10 cellular contexts compared by ENCODE assay signal in the genomic region with DNA sequence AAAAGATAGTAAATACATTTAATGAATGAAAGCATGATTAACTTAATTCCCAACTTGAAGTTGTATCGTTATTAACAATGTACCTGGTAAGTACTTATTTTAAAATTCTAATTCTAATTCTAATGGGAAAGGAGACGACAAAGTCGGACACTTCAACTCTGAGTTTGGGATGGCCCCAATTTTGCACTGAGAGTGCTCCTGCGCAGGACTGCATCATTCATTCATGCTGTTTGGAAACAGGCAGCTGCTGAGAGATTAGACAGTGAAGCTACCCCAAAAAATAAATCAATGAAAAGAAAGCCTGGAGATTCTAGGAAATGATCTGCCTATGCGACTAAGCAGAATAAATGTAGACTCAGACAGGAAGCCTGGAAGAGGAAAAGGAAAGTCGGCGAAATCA.
DNase-seq lines count a peak whose midpoint lies in the region; ATAC-seq and TF ChIP-seq lines count a peak whose summit lies in the region.
"Had no signal": no experiment of that assay in that cellular context is flagged by ENCODE, and none has a peak within 500 bp of the region (broad histone marks: within the 10 kb centered on the region; RNA-seq: fewer than 3 reads in every experiment).

No MANE protein-coding gene starts in this region.

- no CpG with 5 or more reads among the region's 7 CpGs for WGBS in trophoblast cell (ENCODE audit: extremely low coverage, insufficient coverage, insufficient read length)

- H2AK5ac ChIP-seq in trophoblast cell (ENCODE audit: low read length): no peak overlapping the region

- intact Hi-C loops in Caco-2 (cut with micrococcal nuclease; ENCODE audit: unreplicated experiment): no loop called here

- H4K8ac ChIP-seq in trophoblast cell (ENCODE audit: low read depth, low read length): no peak overlapping the region

- H3K27me3 ChIP-seq in Caco-2 (replicated peaks; ENCODE audit: control insufficient read depth, insufficient read depth, low read length) (no peaks in the 10 kb centered on the region), trophoblast cell (ENCODE audit: insufficient read depth, low read length) (no peaks in the 10 kb centered on the region), Karpas-422 (ENCODE audit: low read length) (no peaks in the 10 kb centered on the region)
- H3K27me3 ChIP-seq: adrenal gland had no signal

- H3K4me1 ChIP-seq in Caco-2 (no peaks in the 10 kb centered on the region), trophoblast cell (ENCODE audit: control insufficient read depth in 1 of 2, insufficient read depth in 2 of 2, low read length in 2 of 2) (no peaks in the 10 kb centered on the region), Karpas-422 (ENCODE audit: low read length) (no peaks in the 10 kb centered on the region)

- H3K4me1 Mint-ChIP-seq in Caco-2 (ENCODE audit: low read depth, unreplicated experiment) (no peaks in the 10 kb centered on the region), WTC11 (0 out of 2 replicates have a peak, but pooled peaks cover 3% of the 10 kb centered on the region)

- H3K4me2 ChIP-seq in trophoblast cell (ENCODE audit: low read length): peak overlapping the region; percentile 84
- H3K4me2 ChIP-seq in Karpas-422 (ENCODE audit: low read depth, low read length, poor library complexity, severe bottlenecking): no peak overlapping the region

- POLR2A ChIA-PET in Caco-2 (lab: Charles Lee): no interaction called here
- POLR2A ChIA-PET in WTC11 (lab: Charles Lee): interaction anchor here (2.0 kb wide), 1 partner anchor 20 kb away, joined by 9 read pairs; no protein-coding TSS in a partner anchor

- no peak for DNase-seq in Caco-2
- DNase-seq in WTC11 (ENCODE audit: low spot score): no peak
- DNase-seq in foreskin fibroblast: no peak
- no peak for DNase-seq in trophoblast cell
- DNase-seq in NK-92 (lab: John Stamatoyannopoulos, UW; ENCODE audit: unreplicated experiment): no peak
- DNase-seq in Karpas-422: no peak
- DNase-seq in NCI-H1694 (lab: John Stamatoyannopoulos, UW): no peak

- H3K14ac ChIP-seq in trophoblast cell (ENCODE audit: low read length): no peak overlapping the region

- H4K20me1 ChIP-seq in Karpas-422 (ENCODE audit: insufficient read depth, low read depth, low read length): no peaks in the 10 kb centered on the region

- H3K9ac ChIP-seq in trophoblast cell (ENCODE audit: low read length) (no peak overlapping the region), Karpas-422 (ENCODE audit: low read length) (no peak overlapping the region)

- no peak overlapping the region for H3K23ac ChIP-seq in trophoblast cell (ENCODE audit: low read length)

- H4K12ac ChIP-seq in trophoblast cell (ENCODE audit: low read depth, low read length): no peak overlapping the region

- H3K79me1 ChIP-seq in trophoblast cell (ENCODE audit: low read length): no peaks in the 10 kb centered on the region

- H3K9me2 ChIP-seq in Karpas-422 (replicated peaks; ENCODE audit: insufficient read depth, low read length): no peaks in the 10 kb centered on the region

- H4K91ac ChIP-seq in trophoblast cell (ENCODE audit: low read depth, low read length): no peak overlapping the region

- CTCF ChIA-PET in Caco-2 (lab: Charles Lee): no interaction called here
- CTCF ChIA-PET in WTC11 (lab: Charles Lee): interaction anchor here (0.7 to 1.1 kb wide), 2 partner anchors 18 to 235 kb away, joined by 3 to 4 read pairs; no protein-coding TSS in a partner anchor

- H2AFZ ChIP-seq in trophoblast cell (ENCODE audit: insufficient read depth, low read length, poor library complexity): no peak overlapping the region
- H2AFZ ChIP-seq in Karpas-422 (ENCODE audit: low read length): no peak overlapping the region

- no peaks in the 10 kb centered on the region for H3K27me3 Mint-ChIP-seq in Caco-2 (ENCODE audit: insufficient read depth, unreplicated experiment)
- no peaks in the 10 kb centered on the region for H3K27me3 Mint-ChIP-seq in WTC11 (ENCODE audit: low read depth)

- H3K36me3 Mint-ChIP-seq in Caco-2 (ENCODE audit: insufficient read depth, unreplicated experiment) (peaks cover 7% of the 10 kb centered on the region), WTC11 (no peaks in the 10 kb centered on the region)

- no peak overlapping the region for H2BK12ac ChIP-seq in trophoblast cell (ENCODE audit: low read length)

- no peak overlapping the region for H2BK120ac ChIP-seq in trophoblast cell (ENCODE audit: insufficient read depth, low read length, poor library complexity)

- BruUV-seq in Caco-2 (replicated peaks; lab: Mats Ljungman, UMichigan): no TSS peak

- H3K79me2 ChIP-seq in trophoblast cell (ENCODE audit: control insufficient read depth, insufficient read depth, low read length, poor library complexity) (no peaks in the 10 kb centered on the region), Karpas-422 (ENCODE audit: low read length) (no peaks in the 10 kb centered on the region)

- TF ChIP-seq CTCF in Caco-2 (IDR thresholded peaks at IDR 0.05; ENCODE audit: insufficient read depth in 1 of 2, low read depth in 1 of 2, low read length in 1 of 2, severe bottlenecking in 1 of 2, unreplicated experiment in 1 of 2) (no peak), WTC11 (IDR thresholded peaks at IDR 0.05) (no peak), foreskin fibroblast (IDR thresholded peaks at IDR 0.05; ENCODE audit: low read depth, low read length) (no peak)

- H3K27ac Mint-ChIP-seq in Caco-2 (ENCODE audit: unreplicated experiment): no peak overlapping the region
- H3K27ac Mint-ChIP-seq in WTC11: peak overlapping the region; percentile 34; the same call in 1 of the 2 replicates

- H2BK5ac ChIP-seq in trophoblast cell (ENCODE audit: low read depth, low read length, poor library complexity): no peak overlapping the region

- no peak for ATAC-seq in WTC11
- no peak for ATAC-seq in HG03442 (IDR thresholded peaks at IDR 0.05; ENCODE audit: unreplicated experiment)
- ATAC-seq: GM12878 had no signal

- H3K4me3 Mint-ChIP-seq in Caco-2 (ENCODE audit: unreplicated experiment) (peak overlapping the region; percentile 43), WTC11 (peak overlapping the region; percentile 65)

- no peaks in the 10 kb centered on the region for H3K36me3 ChIP-seq in Caco-2 (ENCODE audit: control insufficient read depth, insufficient read depth, low read length)
- peaks cover 0 to 2% of the 10 kb centered on the region in 2 experiments for H3K36me3 ChIP-seq in trophoblast cell (ENCODE audit: control insufficient read depth in 1 of 2, insufficient read depth in 2 of 2, low read length in 2 of 2)
- H3K36me3 ChIP-seq in Karpas-422 (ENCODE audit: insufficient read depth, low read length): no peaks in the 10 kb centered on the region

- no peaks in the 10 kb centered on the region for H3K9me3 ChIP-seq in Caco-2
- no peaks in the 10 kb centered on the region for H3K9me3 ChIP-seq in trophoblast cell (ENCODE audit: insufficient read depth, low read depth, low read length)
- no peaks in the 10 kb centered on the region for H3K9me3 ChIP-seq in Karpas-422 (ENCODE audit: low read length)
- H3K9me3 ChIP-seq: adrenal gland had no signal

- no peak overlapping the region for H3K18ac ChIP-seq in trophoblast cell (ENCODE audit: low read length)

- H3K4ac ChIP-seq in trophoblast cell (ENCODE audit: low read depth, low read length): no peak overlapping the region

- no peak overlapping the region for H3K27ac ChIP-seq in trophoblast cell (ENCODE audit: low read depth, low read length)
- no peak overlapping the region for H3K27ac ChIP-seq in Karpas-422 (ENCODE audit: low read length)
- H3K27ac ChIP-seq: adrenal gland had no signal

- H3K4me3 ChIP-seq in Caco-2 (ENCODE audit: low read depth, low read length) (no peak overlapping the region), foreskin fibroblast (ENCODE audit: low read depth in 1 of 2, low read length in 2 of 2) (peak overlapping the region; percentile 19 to 20), trophoblast cell (ENCODE audit: low read depth, low read length) (no peak overlapping the region), Karpas-422 (ENCODE audit: low read length) (no peak overlapping the region)
- H3K4me3 ChIP-seq: GM12878 had no signal

- no peaks in the 10 kb centered on the region for H3K9me3 Mint-ChIP-seq in Caco-2 (ENCODE audit: unreplicated experiment)
- H3K9me3 Mint-ChIP-seq in WTC11: no peaks in the 10 kb centered on the region

TF ChIP-seq in WTC11, 78 proteins besides CTCF, POLR2A, EP300 and RAD21:
- no peak for TF ChIP-seq RELA (CRISPR knock-in tag; IDR thresholded peaks at IDR 0.05; ENCODE audit: borderline replicate concordance)
- no peak for TF ChIP-seq GABPB1 (CRISPR knock-in tag; IDR thresholded peaks at IDR 0.05)
- TF ChIP-seq, protein P1, sequence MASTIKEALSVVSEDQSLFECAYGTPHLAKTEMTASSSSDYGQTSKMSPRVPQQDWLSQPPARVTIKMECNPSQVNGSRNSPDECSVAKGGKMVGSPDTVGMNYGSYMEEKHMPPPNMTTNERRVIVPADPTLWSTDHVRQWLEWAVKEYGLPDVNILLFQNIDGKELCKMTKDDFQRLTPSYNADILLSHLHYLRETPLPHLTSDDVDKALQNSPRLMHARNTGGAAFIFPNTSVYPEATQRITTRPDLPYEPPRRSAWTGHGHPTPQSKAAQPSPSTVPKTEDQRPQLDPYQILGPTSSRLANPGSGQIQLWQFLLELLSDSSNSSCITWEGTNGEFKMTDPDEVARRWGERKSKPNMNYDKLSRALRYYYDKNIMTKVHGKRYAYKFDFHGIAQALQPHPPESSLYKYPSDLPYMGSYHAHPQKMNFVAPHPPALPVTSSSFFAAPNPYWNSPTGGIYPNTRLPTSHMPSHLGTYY (CRISPR knock-in tag; IDR thresholded peaks at IDR 0.05): no peak
- no peak for TF ChIP-seq NFE2L1 (CRISPR knock-in tag; IDR thresholded peaks at IDR 0.05)
- TF ChIP-seq, protein P2, sequence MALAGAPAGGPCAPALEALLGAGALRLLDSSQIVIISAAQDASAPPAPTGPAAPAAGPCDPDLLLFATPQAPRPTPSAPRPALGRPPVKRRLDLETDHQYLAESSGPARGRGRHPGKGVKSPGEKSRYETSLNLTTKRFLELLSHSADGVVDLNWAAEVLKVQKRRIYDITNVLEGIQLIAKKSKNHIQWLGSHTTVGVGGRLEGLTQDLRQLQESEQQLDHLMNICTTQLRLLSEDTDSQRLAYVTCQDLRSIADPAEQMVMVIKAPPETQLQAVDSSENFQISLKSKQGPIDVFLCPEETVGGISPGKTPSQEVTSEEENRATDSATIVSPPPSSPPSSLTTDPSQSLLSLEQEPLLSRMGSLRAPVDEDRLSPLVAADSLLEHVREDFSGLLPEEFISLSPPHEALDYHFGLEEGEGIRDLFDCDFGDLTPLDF (CRISPR knock-in tag; IDR thresholded peaks at IDR 0.05): no peak
- TF ChIP-seq TP53 (CRISPR knock-in tag; IDR thresholded peaks at IDR 0.05): no peak

Comparison
In these comparisons a context has a peak if more than half of its experiments do, and no peak if none do; other contexts are left out.
1. H3K4me3 ChIP-seq: peak in foreskin fibroblast (2 of 2); none in Caco-2 (single experiment), trophoblast cell (single experiment) and Karpas-422 (single experiment).